6 cellular contexts compared by ENCODE assay signal in the genomic region with DNA sequence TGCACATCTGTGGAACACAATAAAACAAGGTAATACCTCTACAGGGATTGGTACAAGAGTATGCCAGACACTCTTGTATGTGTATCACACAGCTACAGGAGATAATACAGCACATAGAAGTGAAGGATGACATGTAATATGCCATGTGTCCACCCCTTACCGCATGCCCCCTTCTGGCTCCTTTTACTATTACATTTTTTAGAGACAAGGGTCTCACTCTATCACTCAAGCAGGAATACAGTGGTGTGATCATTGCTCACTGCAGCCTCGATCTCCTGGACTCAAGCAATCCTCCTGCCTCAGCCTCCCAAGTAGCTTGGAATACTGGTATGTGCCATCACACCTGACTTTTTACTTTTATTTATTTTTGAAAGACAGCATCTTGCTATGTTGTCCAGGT. TPM values are rescaled to one million over a fixed set of nuclear protein-coding genes. Genes with fewer than 3 reads are reported as not detected.
DNase-seq lines count a peak whose midpoint lies in the region; FAIRE-seq and TF ChIP-seq lines count a peak whose summit lies in the region.

No MANE protein-coding gene starts in this region.

- H3K36me3 ChIP-seq in Loucy (ENCODE audit: insufficient read depth, low read length) (no peaks in the 10 kb centered on the region), kidney (ENCODE audit: control insufficient read depth in 1 of 2, insufficient read depth in 2 of 2, low read length in 2 of 2) (no peaks in the 10 kb centered on the region)

- H3K9me3 Mint-ChIP-seq in activated naive CD4-positive, alpha-beta T cell treated with anti-CD3 and anti-CD28 coated beads, Interleukin-2, amount 10 ng/mL, durations not matched to agents 7 days and 5 days: no peaks in the 10 kb centered on the region
- peaks cover 5% of the 10 kb centered on the region for H3K9me3 Mint-ChIP-seq in nephron progenitor cell

- H3K9ac ChIP-seq in Loucy (ENCODE audit: low read depth, low read length, poor library complexity, severe bottlenecking) (no peak overlapping the region), kidney (ENCODE audit: low read length in 2 of 2) (no peak overlapping the region)

- TF ChIP-seq CTCF in Loucy (conservative IDR thresholded peaks at IDR 0.05; ENCODE audit: low read length): peak; percentile 68
- peak; percentile 42 for TF ChIP-seq CTCF in nephron progenitor cell (IDR thresholded peaks at IDR 0.05)
- no peak for TF ChIP-seq CTCF in kidney (IDR thresholded peaks at IDR 0.05; ENCODE audit: borderline replicate concordance, extremely low read depth, insufficient read depth)

- H3K4me1 ChIP-seq in Loucy (ENCODE audit: insufficient read depth, low read length, poor library complexity, severe bottlenecking): peaks cover 28% of the 10 kb centered on the region
- peaks cover 0 to 2% of the 10 kb centered on the region in 2 donors for H3K4me1 ChIP-seq in kidney (ENCODE audit: control insufficient read depth in 1 of 2, insufficient read depth in 1 of 2, low read depth in 1 of 2, low read length in 2 of 2)

- no peaks in the 10 kb centered on the region for H3K27me3 Mint-ChIP-seq in activated naive CD4-positive, alpha-beta T cell treated with anti-CD3 and anti-CD28 coated beads, Interleukin-2, amount 10 ng/mL, durations not matched to agents 7 days and 5 days
- H3K27me3 Mint-ChIP-seq in nephron progenitor cell (ENCODE audit: low read depth, poor library complexity): peaks cover 18% of the 10 kb centered on the region

- H3K4me2 ChIP-seq in Loucy (ENCODE audit: low read depth, low read length, poor library complexity, severe bottlenecking): no peak overlapping the region

- no peak overlapping the region for H3K27ac ChIP-seq in kidney (ENCODE audit: low read depth in 2 of 2, low read length in 2 of 2)

- H3K9me2 ChIP-seq in Loucy (replicated peaks; ENCODE audit: low read depth, low read length): no peaks in the 10 kb centered on the region

- CTCF ChIA-PET in activated naive CD4-positive, alpha-beta T cell treated with anti-CD3 and anti-CD28 coated beads, Interleukin-2, amount 10 ng/mL, durations not matched to agents 7 days and 5 days (lab: Charles Lee): interaction anchor here (0.9 to 33.1 kb wide), 11 partner anchors 10 to 234 kb away, joined by 3 to 1087 read pairs (median 8); a partner anchor contains a TSS

- no peaks in the 10 kb centered on the region for H3K27me3 ChIP-seq in Loucy (ENCODE audit: insufficient read depth, low read length, poor library complexity, severe bottlenecking)

- H3K4me3 ChIP-seq in Loucy (ENCODE audit: low read length, poor library complexity, severe bottlenecking): no peak overlapping the region
- no peak overlapping the region for H3K4me3 ChIP-seq in kidney (ENCODE audit: low read length in 2 of 2)

- no peaks in the 10 kb centered on the region for H3K36me3 Mint-ChIP-seq in activated naive CD4-positive, alpha-beta T cell treated with anti-CD3 and anti-CD28 coated beads, Interleukin-2, amount 10 ng/mL, durations not matched to agents 7 days and 5 days
- H3K36me3 Mint-ChIP-seq in nephron progenitor cell (ENCODE audit: low read depth): no peaks in the 10 kb centered on the region

- no peak overlapping the region; the same call in 1 of the 2 replicates for H2AFZ ChIP-seq in Loucy (ENCODE audit: low read length)

- DNase-seq in COLO829 (ENCODE audit: low spot score) (peak; percentile 54), nephron progenitor cell (no peak), kidney (no peak), NCI-H187 treated with DMSO at 0.1 percent for 48 hours (lab: John Stamatoyannopoulos, UW) (no peak)
- DNase-seq in activated naive CD4-positive, alpha-beta T cell treated with anti-CD3 and anti-CD28 coated beads, Interleukin-2, amount 10 ng/mL, durations not matched to agents 7 days and 5 days: peak; percentile 63

- peak overlapping the region; percentile 12 for H3K27ac Mint-ChIP-seq in activated naive CD4-positive, alpha-beta T cell treated with anti-CD3 and anti-CD28 coated beads, Interleukin-2, amount 10 ng/mL, durations not matched to agents 7 days and 5 days
- H3K27ac Mint-ChIP-seq in nephron progenitor cell: no peak overlapping the region

- H4K20me1 ChIP-seq in Loucy (ENCODE audit: insufficient read depth, low read length, poor library complexity, severe bottlenecking): no peaks in the 10 kb centered on the region

- no peaks in the 10 kb centered on the region for H3F3A ChIP-seq in Loucy (ENCODE audit: low read depth)

- no peak for FAIRE-seq in kidney (lab: Jason Lieb, UNC)

- no peak overlapping the region for H3K4me3 Mint-ChIP-seq in activated naive CD4-positive, alpha-beta T cell treated with anti-CD3 and anti-CD28 coated beads, Interleukin-2, amount 10 ng/mL, durations not matched to agents 7 days and 5 days
- H3K4me3 Mint-ChIP-seq in nephron progenitor cell: no peak overlapping the region

- intact Hi-C loops in kidney (cut with DNase I): no loop called here

- H3K4me1 Mint-ChIP-seq in activated naive CD4-positive, alpha-beta T cell treated with anti-CD3 and anti-CD28 coated beads, Interleukin-2, amount 10 ng/mL, durations not matched to agents 7 days and 5 days: peaks cover 65% of the 10 kb centered on the region
- peaks cover 14% of the 10 kb centered on the region for H3K4me1 Mint-ChIP-seq in nephron progenitor cell

- H3K9me3 ChIP-seq in Loucy (ENCODE audit: insufficient read depth, low read depth, low read length): no peaks in the 10 kb centered on the region
- no peaks in the 10 kb centered on the region for H3K9me3 ChIP-seq in kidney (ENCODE audit: control insufficient read depth in 1 of 2, low read length in 2 of 2)

- no peaks in the 10 kb centered on the region for H3K79me2 ChIP-seq in Loucy (ENCODE audit: insufficient read depth, low read length)

RNA-seq across cellular contexts. Expression of a gene that starts 4.2 kb away (rescaled TPM):
- 0.82 TPM for total RNA-seq in kidney
- not detected for polyA plus RNA-seq in kidney (ENCODE audit: insufficient read depth, low read depth, low replicate concordance)

RNA-seq across cellular contexts. Expression of a gene that starts 10.9 kb away (rescaled TPM):
- 31.5 TPM for total RNA-seq in kidney
- polyA plus RNA-seq in kidney (ENCODE audit: insufficient read depth, low read depth, low replicate concordance): 14.8 TPM

RNA-seq across cellular contexts. Expression of a gene that starts 14.8 kb away (rescaled TPM):
- total RNA-seq in kidney: 18.5 TPM
- 6.6 TPM for polyA plus RNA-seq in kidney (ENCODE audit: insufficient read depth, low read depth, low replicate concordance)

RNA-seq across cellular contexts. Expression of a gene that starts 18.0 kb away (rescaled TPM):
- 44.1 TPM for total RNA-seq in kidney
- 121 TPM for polyA plus RNA-seq in kidney (ENCODE audit: insufficient read depth, low read depth, low replicate concordance)

RNA-seq across cellular contexts. Expression of a gene that starts 21.6 kb away (rescaled TPM):
- 5.4 TPM for total RNA-seq in kidney
- 0.69 TPM for polyA plus RNA-seq in kidney (ENCODE audit: insufficient read depth, low read depth, low replicate concordance)

Comparison
In these comparisons a context has a peak if more than half of its experiments do, and no peak if none do; other contexts are left out.
1. DNase-seq: peak in COLO829 (single experiment) and activated naive CD4-positive, alpha-beta T cell treated with anti-CD3 and anti-CD28 coated beads, Interleukin-2, amount 10 ng/mL, durations not matched to agents 7 days and 5 days (single experiment); none in nephron progenitor cell (single experiment), kidney (single experiment) and NCI-H187 treated with DMSO at 0.1 percent for 48 hours (single experiment).